ENCODE assay signal across 17 cellular contexts in the genomic region with DNA sequence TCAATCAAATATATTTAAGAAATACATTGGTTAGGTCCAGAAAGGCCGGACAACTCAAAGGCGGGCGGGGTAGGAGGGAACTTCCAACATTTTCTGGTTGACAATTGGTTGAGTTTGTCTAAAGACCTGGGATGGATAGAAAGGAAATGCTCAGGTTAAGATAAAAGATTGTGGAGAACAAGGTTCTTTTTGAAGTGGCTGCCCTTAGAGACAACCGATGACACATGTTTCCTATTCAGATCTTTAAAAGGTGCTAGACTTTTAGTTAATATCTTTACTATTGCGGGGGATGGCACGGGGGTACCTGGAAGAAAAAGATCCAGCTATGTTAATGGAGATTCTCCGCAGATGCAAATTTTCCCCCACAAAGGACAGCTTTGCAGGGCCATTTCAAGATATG. TPM values are rescaled to one million over a fixed set of nuclear protein-coding genes. Genes with fewer than 3 reads are reported as not detected.
DNase-seq lines count a peak whose midpoint lies in the region; ATAC-seq and TF ChIP-seq lines count a peak whose summit lies in the region.
"Had no signal": no experiment of that assay in that cellular context is flagged by ENCODE, and none has a peak within 500 bp of the region (broad histone marks: within the 10 kb centered on the region; RNA-seq: fewer than 3 reads in every experiment).

No MANE protein-coding gene starts in this region.

- peaks cover 5% of the 10 kb centered on the region for H3K4me1 ChIP-seq in RWPE2 (ENCODE audit: insufficient read depth, poor library complexity, severe bottlenecking)

- POLR2A ChIA-PET in activated CD8-positive, alpha-beta T cell treated with anti-CD3 and anti-CD28 coated beads, Interleukin-2, amount 10 ng/mL, durations not matched to agents 7 days and 5 days (lab: Charles Lee) = no interaction called here
- POLR2A ChIA-PET in activated CD8-positive, alpha-beta T cell treated with anti-CD3 and anti-CD28 coated beads for 36 hours (lab: Charles Lee) = no interaction called here
- POLR2A ChIA-PET in activated CD4-positive, alpha-beta T cell treated with anti-CD3 and anti-CD28 coated beads, Interleukin-2, amount 10 ng/mL, durations not matched to agents 7 days and 5 days (lab: Charles Lee) = no interaction called here

- no peak for TF ChIP-seq CTCF in activated CD8-positive, alpha-beta T cell treated with anti-CD3 and anti-CD28 coated beads for 36 hours (IDR thresholded peaks at IDR 0.05)
- TF ChIP-seq CTCF in RWPE2 (IDR thresholded peaks at IDR 0.05; ENCODE audit: poor library complexity, severe bottlenecking) = no peak

- H3K27me3 ChIP-seq in RWPE2 (ENCODE audit: insufficient read depth, poor library complexity, severe bottlenecking) = no peaks in the 10 kb centered on the region

- peaks cover 44% of the 10 kb centered on the region for H3K36me3 Mint-ChIP-seq in activated CD8-positive, alpha-beta T cell treated with anti-CD3 and anti-CD28 coated beads, Interleukin-2, amount 10 ng/mL, durations not matched to agents 7 days and 5 days (ENCODE audit: low read depth)
- peaks cover 14% of the 10 kb centered on the region for H3K36me3 Mint-ChIP-seq in activated CD8-positive, alpha-beta T cell treated with anti-CD3 and anti-CD28 coated beads for 36 hours (ENCODE audit: low read depth)
- H3K36me3 Mint-ChIP-seq in memory B cell = peaks cover 32% of the 10 kb centered on the region
- H3K36me3 Mint-ChIP-seq in activated CD4-positive, alpha-beta T cell treated with anti-CD3 and anti-CD28 coated beads, Interleukin-2, amount 10 ng/mL, durations not matched to agents 7 days and 5 days (ENCODE audit: low read depth) = peaks cover 62% of the 10 kb centered on the region

- no peak overlapping the region for H3K4me3 ChIP-seq in RWPE2 (ENCODE audit: severe bottlenecking)
- H3K4me3 ChIP-seq: A549 had no signal

- no peaks in the 10 kb centered on the region for H3K9me3 ChIP-seq in RWPE2 (ENCODE audit: severe bottlenecking)

- no peak overlapping the region for H3K4me3 Mint-ChIP-seq in activated CD8-positive, alpha-beta T cell treated with anti-CD3 and anti-CD28 coated beads, Interleukin-2, amount 10 ng/mL, durations not matched to agents 7 days and 5 days
- H3K4me3 Mint-ChIP-seq in activated CD8-positive, alpha-beta T cell treated with anti-CD3 and anti-CD28 coated beads for 36 hours = no peak overlapping the region
- no peak overlapping the region for H3K4me3 Mint-ChIP-seq in memory B cell
- no peak overlapping the region for H3K4me3 Mint-ChIP-seq in activated CD4-positive, alpha-beta T cell treated with anti-CD3 and anti-CD28 coated beads, Interleukin-2, amount 10 ng/mL, durations not matched to agents 7 days and 5 days
- H3K4me3 Mint-ChIP-seq: CD4-positive, alpha-beta T cell; H9; IgD-negative memory B cell had no signal

- no peak for DNase-seq in activated CD8-positive, alpha-beta T cell treated with anti-CD3 and anti-CD28 coated beads, Interleukin-2, amount 10 ng/mL, durations not matched to agents 7 days and 5 days
- DNase-seq in activated CD8-positive, alpha-beta T cell treated with anti-CD3 and anti-CD28 coated beads for 36 hours = no peak
- DNase-seq in RWPE2 (ENCODE audit: low spot score) = no peak
- no peak for DNase-seq in memory B cell (ENCODE audit: low spot score in 2 of 2)
- DNase-seq in activated CD4-positive, alpha-beta T cell treated with anti-CD3 and anti-CD28 coated beads, Interleukin-2, amount 10 ng/mL, durations not matched to agents 7 days and 5 days = no peak
- no peak for DNase-seq in COLO829 (ENCODE audit: low spot score)
- DNase-seq: AML-193; CD4-positive, alpha-beta T cell; DMS79 treated with DMSO at 0.1 percent for 48 hours; EL; H9 had no signal

- CTCF ChIA-PET in activated CD8-positive, alpha-beta T cell treated with anti-CD3 and anti-CD28 coated beads, Interleukin-2, amount 10 ng/mL, durations not matched to agents 7 days and 5 days (lab: Charles Lee) = no interaction called here
- CTCF ChIA-PET in activated CD8-positive, alpha-beta T cell treated with anti-CD3 and anti-CD28 coated beads for 36 hours (lab: Charles Lee) = interaction anchor here (0.7 to 1.2 kb wide), 2 partner anchors 8 to 18 kb away, joined by 3 read pairs; no protein-coding TSS in a partner anchor
- CTCF ChIA-PET in activated CD4-positive, alpha-beta T cell treated with anti-CD3 and anti-CD28 coated beads, Interleukin-2, amount 10 ng/mL, durations not matched to agents 7 days and 5 days (lab: Charles Lee) = no interaction called here

- H3K4me1 Mint-ChIP-seq in activated CD8-positive, alpha-beta T cell treated with anti-CD3 and anti-CD28 coated beads, Interleukin-2, amount 10 ng/mL, durations not matched to agents 7 days and 5 days (ENCODE audit: low read depth) = peaks cover 34% of the 10 kb centered on the region
- H3K4me1 Mint-ChIP-seq in activated CD8-positive, alpha-beta T cell treated with anti-CD3 and anti-CD28 coated beads for 36 hours (ENCODE audit: low read depth) = peaks cover 9% of the 10 kb centered on the region
- peaks cover 3% of the 10 kb centered on the region for H3K4me1 Mint-ChIP-seq in memory B cell
- peaks cover 32% of the 10 kb centered on the region for H3K4me1 Mint-ChIP-seq in activated CD4-positive, alpha-beta T cell treated with anti-CD3 and anti-CD28 coated beads, Interleukin-2, amount 10 ng/mL, durations not matched to agents 7 days and 5 days
- H3K4me1 Mint-ChIP-seq: H9 had no signal

- H3K36me3 ChIP-seq in RWPE2 (ENCODE audit: low read depth) = no peaks in the 10 kb centered on the region

- no peaks in the 10 kb centered on the region for H3K27me3 Mint-ChIP-seq in activated CD8-positive, alpha-beta T cell treated with anti-CD3 and anti-CD28 coated beads, Interleukin-2, amount 10 ng/mL, durations not matched to agents 7 days and 5 days (ENCODE audit: low read depth)
- H3K27me3 Mint-ChIP-seq in activated CD8-positive, alpha-beta T cell treated with anti-CD3 and anti-CD28 coated beads for 36 hours = no peaks in the 10 kb centered on the region
- H3K27me3 Mint-ChIP-seq in memory B cell = no peaks in the 10 kb centered on the region
- H3K27me3 Mint-ChIP-seq in activated CD4-positive, alpha-beta T cell treated with anti-CD3 and anti-CD28 coated beads, Interleukin-2, amount 10 ng/mL, durations not matched to agents 7 days and 5 days = no peaks in the 10 kb centered on the region
- H3K27me3 Mint-ChIP-seq: CD4-positive, alpha-beta T cell; IgD-negative memory B cell had no signal

- intact Hi-C loops in activated CD8-positive, alpha-beta T cell treated with anti-CD3 and anti-CD28 coated beads for 36 hours (cut with micrococcal nuclease) = no loop called here

- no peak overlapping the region for H3K27ac Mint-ChIP-seq in activated CD8-positive, alpha-beta T cell treated with anti-CD3 and anti-CD28 coated beads, Interleukin-2, amount 10 ng/mL, durations not matched to agents 7 days and 5 days
- H3K27ac Mint-ChIP-seq in activated CD8-positive, alpha-beta T cell treated with anti-CD3 and anti-CD28 coated beads for 36 hours = no peak overlapping the region
- peak overlapping the region; percentile 4 for H3K27ac Mint-ChIP-seq in memory B cell
- no peak overlapping the region for H3K27ac Mint-ChIP-seq in activated CD4-positive, alpha-beta T cell treated with anti-CD3 and anti-CD28 coated beads, Interleukin-2, amount 10 ng/mL, durations not matched to agents 7 days and 5 days
- H3K27ac Mint-ChIP-seq: CD4-positive, alpha-beta T cell; H9; IgD-negative memory B cell had no signal

- H3K27ac ChIP-seq in RWPE2 (ENCODE audit: poor library complexity, severe bottlenecking) = peak overlapping the region; percentile 49
- H3K27ac ChIP-seq: 22Rv1, C4-2B had no signal

- ATAC-seq in activated CD8-positive, alpha-beta T cell treated with anti-CD3 and anti-CD28 coated beads, Interleukin-2, amount 10 ng/mL, durations not matched to agents 7 days and 5 days = peak; percentile 58
- ATAC-seq in activated CD8-positive, alpha-beta T cell treated with anti-CD3 and anti-CD28 coated beads for 36 hours = no peak
- no peak for ATAC-seq in RWPE2 (ENCODE audit: low read depth)
- ATAC-seq in memory B cell (ENCODE audit: low read depth) = no peak
- ATAC-seq in HG02938 (IDR thresholded peaks at IDR 0.05; ENCODE audit: unreplicated experiment) = no peak
- ATAC-seq: HepG2 had no signal

- peaks cover 23% of the 10 kb centered on the region for H3K9me3 Mint-ChIP-seq in activated CD8-positive, alpha-beta T cell treated with anti-CD3 and anti-CD28 coated beads, Interleukin-2, amount 10 ng/mL, durations not matched to agents 7 days and 5 days (ENCODE audit: insufficient read depth)
- H3K9me3 Mint-ChIP-seq in activated CD8-positive, alpha-beta T cell treated with anti-CD3 and anti-CD28 coated beads for 36 hours = peaks cover 9% of the 10 kb centered on the region
- H3K9me3 Mint-ChIP-seq in memory B cell = peaks cover 6% of the 10 kb centered on the region
- peaks cover 23% of the 10 kb centered on the region for H3K9me3 Mint-ChIP-seq in activated CD4-positive, alpha-beta T cell treated with anti-CD3 and anti-CD28 coated beads, Interleukin-2, amount 10 ng/mL, durations not matched to agents 7 days and 5 days
- H3K9me3 Mint-ChIP-seq: CD4-positive, alpha-beta T cell had no signal

RNA-seq across cellular contexts. Expression of a gene that starts 10.0 kb away (rescaled TPM):
- total RNA-seq in activated CD8-positive, alpha-beta T cell treated with anti-CD3 and anti-CD28 coated beads, Interleukin-2, amount 10 ng/mL, durations not matched to agents 7 days and 5 days = 1 to 10 TPM; 9.1 TPM
- 1 to 10 TPM; 5.7 to 6.6 TPM for total RNA-seq in activated CD8-positive, alpha-beta T cell treated with anti-CD3 and anti-CD28 coated beads for 36 hours
- total RNA-seq in activated CD4-positive, alpha-beta T cell treated with anti-CD3 and anti-CD28 coated beads, Interleukin-2, amount 10 ng/mL, durations not matched to agents 7 days and 5 days = 1 to 10 TPM; 6.5 to 7.5 TPM
